1 cellular context compared by ENCODE assay signal in genomic region chr19:40776966-40777794, GRCh38.
TF ChIP-seq lines count a peak whose summit lies in the region.

No MANE protein-coding gene starts in this region.

TF ChIP-seq in HepG2, 621 proteins besides CTCF, POLR2A, EP300 and RAD21 (continued from another document and continues in another):
- TF ChIP-seq POLR2G (IDR thresholded peaks at IDR 0.05; ENCODE audit: low read depth, low read length), result 0 out of 2 replicates have a peak, but pooled peaks have one; percentile 10
- TF ChIP-seq CREB3 (CRISPR knock-in tag; IDR thresholded peaks at IDR 0.05), result 0 out of 2 replicates have a peak, but pooled peaks have one; percentile 40
- no peak for TF ChIP-seq SMYD3 (CRISPR knock-in tag; IDR thresholded peaks at IDR 0.05)
- TF ChIP-seq, protein P1, sequence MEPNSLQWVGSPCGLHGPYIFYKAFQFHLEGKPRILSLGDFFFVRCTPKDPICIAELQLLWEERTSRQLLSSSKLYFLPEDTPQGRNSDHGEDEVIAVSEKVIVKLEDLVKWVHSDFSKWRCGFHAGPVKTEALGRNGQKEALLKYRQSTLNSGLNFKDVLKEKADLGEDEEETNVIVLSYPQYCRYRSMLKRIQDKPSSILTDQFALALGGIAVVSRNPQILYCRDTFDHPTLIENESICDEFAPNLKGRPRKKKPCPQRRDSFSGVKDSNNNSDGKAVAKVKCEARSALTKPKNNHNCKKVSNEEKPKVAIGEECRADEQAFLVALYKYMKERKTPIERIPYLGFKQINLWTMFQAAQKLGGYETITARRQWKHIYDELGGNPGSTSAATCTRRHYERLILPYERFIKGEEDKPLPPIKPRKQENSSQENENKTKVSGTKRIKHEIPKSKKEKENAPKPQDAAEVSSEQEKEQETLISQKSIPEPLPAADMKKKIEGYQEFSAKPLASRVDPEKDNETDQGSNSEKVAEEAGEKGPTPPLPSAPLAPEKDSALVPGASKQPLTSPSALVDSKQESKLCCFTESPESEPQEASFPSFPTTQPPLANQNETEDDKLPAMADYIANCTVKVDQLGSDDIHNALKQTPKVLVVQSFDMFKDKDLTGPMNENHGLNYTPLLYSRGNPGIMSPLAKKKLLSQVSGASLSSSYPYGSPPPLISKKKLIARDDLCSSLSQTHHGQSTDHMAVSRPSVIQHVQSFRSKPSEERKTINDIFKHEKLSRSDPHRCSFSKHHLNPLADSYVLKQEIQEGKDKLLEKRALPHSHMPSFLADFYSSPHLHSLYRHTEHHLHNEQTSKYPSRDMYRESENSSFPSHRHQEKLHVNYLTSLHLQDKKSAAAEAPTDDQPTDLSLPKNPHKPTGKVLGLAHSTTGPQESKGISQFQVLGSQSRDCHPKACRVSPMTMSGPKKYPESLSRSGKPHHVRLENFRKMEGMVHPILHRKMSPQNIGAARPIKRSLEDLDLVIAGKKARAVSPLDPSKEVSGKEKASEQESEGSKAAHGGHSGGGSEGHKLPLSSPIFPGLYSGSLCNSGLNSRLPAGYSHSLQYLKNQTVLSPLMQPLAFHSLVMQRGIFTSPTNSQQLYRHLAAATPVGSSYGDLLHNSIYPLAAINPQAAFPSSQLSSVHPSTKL (CRISPR knock-in tag; IDR thresholded peaks at IDR 0.05), result no peak
- 0 out of 2 replicates have a peak, but pooled peaks have one; percentile 42 for TF ChIP-seq ARID4A (CRISPR knock-in tag; IDR thresholded peaks at IDR 0.05; ENCODE audit: borderline replicate concordance)
- TF ChIP-seq ZNF605 (CRISPR knock-in tag; IDR thresholded peaks at IDR 0.05), result peak; percentile 19; the same call in 1 of the 2 replicates
- TF ChIP-seq PBX2 (CRISPR knock-in tag; IDR thresholded peaks at IDR 0.05), result no peak
- no peak for TF ChIP-seq MXI1 (IDR thresholded peaks at IDR 0.05; ENCODE audit: borderline replicate concordance, low read depth, low read length)
- TF ChIP-seq ZNF747 (CRISPR knock-in tag; IDR thresholded peaks at IDR 0.05; ENCODE audit: borderline replicate concordance), result no peak
- TF ChIP-seq ZNF510 (CRISPR knock-in tag; IDR thresholded peaks at IDR 0.05; ENCODE audit: low read depth), result no peak
- TF ChIP-seq SIX4 (CRISPR knock-in tag; IDR thresholded peaks at IDR 0.05), result no peak
- no peak for TF ChIP-seq FOXK2 (IDR thresholded peaks at IDR 0.05)
- no peak for TF ChIP-seq ZNF616 (CRISPR knock-in tag; IDR thresholded peaks at IDR 0.05; ENCODE audit: low read depth)
- TF ChIP-seq ZNF329 (CRISPR knock-in tag; IDR thresholded peaks at IDR 0.05; ENCODE audit: low read depth), result no peak
- TF ChIP-seq ZNF546 (CRISPR knock-in tag; conservative IDR thresholded peaks at IDR 0.05), result no peak
- TF ChIP-seq ZNF501 (CRISPR knock-in tag; IDR thresholded peaks at IDR 0.05), result no peak
- no peak for TF ChIP-seq TSC22D2 (CRISPR knock-in tag; IDR thresholded peaks at IDR 0.05; ENCODE audit: borderline replicate concordance)
- no peak; the same call in 1 of the 2 replicates for TF ChIP-seq ZNF292 (CRISPR knock-in tag; IDR thresholded peaks at IDR 0.05; ENCODE audit: borderline replicate concordance, low read depth)
- peak; percentile 64 for TF ChIP-seq PATZ1 (CRISPR knock-in tag; IDR thresholded peaks at IDR 0.05)
- TF ChIP-seq EHMT2 (IDR thresholded peaks at IDR 0.05; ENCODE audit: borderline replicate concordance, low read depth, low read length), result no peak
- no peak for TF ChIP-seq MIER2 (CRISPR knock-in tag; IDR thresholded peaks at IDR 0.05)
- no peak for TF ChIP-seq SCMH1 (CRISPR knock-in tag; IDR thresholded peaks at IDR 0.05; ENCODE audit: borderline replicate concordance)
- TF ChIP-seq, protein P2, sequence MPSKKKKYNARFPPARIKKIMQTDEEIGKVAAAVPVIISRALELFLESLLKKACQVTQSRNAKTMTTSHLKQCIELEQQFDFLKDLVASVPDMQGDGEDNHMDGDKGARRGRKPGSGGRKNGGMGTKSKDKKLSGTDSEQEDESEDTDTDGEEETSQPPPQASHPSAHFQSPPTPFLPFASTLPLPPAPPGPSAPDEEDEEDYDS (CRISPR knock-in tag; IDR thresholded peaks at IDR 0.05), result peak; percentile 14; the same call in 1 of the 2 replicates
- TF ChIP-seq ZIK1 (CRISPR knock-in tag; IDR thresholded peaks at IDR 0.05; ENCODE audit: borderline replicate concordance, low read depth), result no peak
- TF ChIP-seq MED1 (CRISPR knock-in tag; IDR thresholded peaks at IDR 0.05), result peak; percentile 32; the same call in 1 of the 2 replicates
- no peak for TF ChIP-seq FOXO1 (CRISPR knock-in tag; IDR thresholded peaks at IDR 0.05)
- 0 out of 2 replicates have a peak, but pooled peaks have one; percentile 18 for TF ChIP-seq ZNF788 (CRISPR knock-in tag; IDR thresholded peaks at IDR 0.05; ENCODE audit: borderline replicate concordance)
- no peak for TF ChIP-seq MAZ (IDR thresholded peaks at IDR 0.05; ENCODE audit: borderline replicate concordance, low read depth, low read length)
- no peak for TF ChIP-seq MAZ (CRISPR knock-in tag; IDR thresholded peaks at IDR 0.05; ENCODE audit: low read depth)
- TF ChIP-seq SAFB2 (CRISPR knock-in tag; IDR thresholded peaks at IDR 0.05; ENCODE audit: borderline replicate concordance, low read depth), result no peak
- TF ChIP-seq RFX5 (IDR thresholded peaks at IDR 0.05; ENCODE audit: low read depth, low read length), result peak; percentile 99
- TF ChIP-seq ZNF629 (CRISPR knock-in tag; conservative IDR thresholded peaks at IDR 0.05), result peak; percentile 99
- no peak for TF ChIP-seq ZNF850 (CRISPR knock-in tag; conservative IDR thresholded peaks at IDR 0.05)
- 0 out of 2 replicates have a peak, but pooled peaks have one; percentile 36 for TF ChIP-seq HDAC2 (CRISPR knock-in tag; IDR thresholded peaks at IDR 0.05)
- TF ChIP-seq, protein P3, sequence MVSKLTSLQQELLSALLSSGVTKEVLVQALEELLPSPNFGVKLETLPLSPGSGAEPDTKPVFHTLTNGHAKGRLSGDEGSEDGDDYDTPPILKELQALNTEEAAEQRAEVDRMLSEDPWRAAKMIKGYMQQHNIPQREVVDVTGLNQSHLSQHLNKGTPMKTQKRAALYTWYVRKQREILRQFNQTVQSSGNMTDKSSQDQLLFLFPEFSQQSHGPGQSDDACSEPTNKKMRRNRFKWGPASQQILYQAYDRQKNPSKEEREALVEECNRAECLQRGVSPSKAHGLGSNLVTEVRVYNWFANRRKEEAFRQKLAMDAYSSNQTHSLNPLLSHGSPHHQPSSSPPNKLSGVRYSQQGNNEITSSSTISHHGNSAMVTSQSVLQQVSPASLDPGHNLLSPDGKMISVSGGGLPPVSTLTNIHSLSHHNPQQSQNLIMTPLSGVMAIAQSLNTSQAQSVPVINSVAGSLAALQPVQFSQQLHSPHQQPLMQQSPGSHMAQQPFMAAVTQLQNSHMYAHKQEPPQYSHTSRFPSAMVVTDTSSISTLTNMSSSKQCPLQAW (CRISPR knock-in tag; IDR thresholded peaks at IDR 0.05), result no peak
- TF ChIP-seq, protein P4, sequence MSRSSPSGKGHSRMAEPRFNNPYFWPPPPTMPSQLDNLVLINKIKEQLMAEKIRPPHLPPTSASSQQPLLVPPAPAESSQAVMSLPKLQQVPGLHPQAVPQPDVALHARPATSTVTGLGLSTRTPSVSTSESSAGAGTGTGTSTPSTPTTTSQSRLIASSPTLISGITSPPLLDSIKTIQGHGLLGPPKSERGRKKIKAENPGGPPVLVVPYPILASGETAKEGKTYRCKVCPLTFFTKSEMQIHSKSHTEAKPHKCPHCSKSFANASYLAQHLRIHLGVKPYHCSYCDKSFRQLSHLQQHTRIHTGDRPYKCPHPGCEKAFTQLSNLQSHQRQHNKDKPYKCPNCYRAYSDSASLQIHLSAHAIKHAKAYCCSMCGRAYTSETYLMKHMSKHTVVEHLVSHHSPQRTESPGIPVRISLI (CRISPR knock-in tag; IDR thresholded peaks at IDR 0.05; ENCODE audit: borderline replicate concordance), result no peak
- no peak for TF ChIP-seq NFE2L1 (CRISPR knock-in tag; IDR thresholded peaks at IDR 0.05; ENCODE audit: borderline replicate concordance)
- TF ChIP-seq IKZF1 (IDR thresholded peaks at IDR 0.05), result no peak
- no peak for TF ChIP-seq CERS6 (CRISPR knock-in tag; IDR thresholded peaks at IDR 0.05)
- TF ChIP-seq NCOR1 (IDR thresholded peaks at IDR 0.05; ENCODE audit: borderline replicate concordance, low read length), result no peak; the same call in 1 of the 2 replicates
- peak; percentile 23; the same call in 1 of the 2 replicates for TF ChIP-seq YEATS4 (CRISPR knock-in tag; IDR thresholded peaks at IDR 0.05; ENCODE audit: borderline replicate concordance)
- TF ChIP-seq NR2C2 (CRISPR knock-in tag; IDR thresholded peaks at IDR 0.05; ENCODE audit: borderline replicate concordance), result no peak
- no peak for TF ChIP-seq RORA (CRISPR knock-in tag; IDR thresholded peaks at IDR 0.05)
- no peak for TF ChIP-seq TFE3 (CRISPR knock-in tag; IDR thresholded peaks at IDR 0.05)
- TF ChIP-seq IKZF4 (CRISPR knock-in tag; IDR thresholded peaks at IDR 0.05; ENCODE audit: borderline replicate concordance, low read depth, not compliant biosample characterization), result no peak
- no peak for TF ChIP-seq TCF7L2 (IDR thresholded peaks at IDR 0.05; ENCODE audit: low read depth, low read length)
- TF ChIP-seq NFYB (CRISPR knock-in tag; IDR thresholded peaks at IDR 0.05), result peak; percentile 77
